1 cellular context compared by ENCODE assay signal in the genomic region with DNA sequence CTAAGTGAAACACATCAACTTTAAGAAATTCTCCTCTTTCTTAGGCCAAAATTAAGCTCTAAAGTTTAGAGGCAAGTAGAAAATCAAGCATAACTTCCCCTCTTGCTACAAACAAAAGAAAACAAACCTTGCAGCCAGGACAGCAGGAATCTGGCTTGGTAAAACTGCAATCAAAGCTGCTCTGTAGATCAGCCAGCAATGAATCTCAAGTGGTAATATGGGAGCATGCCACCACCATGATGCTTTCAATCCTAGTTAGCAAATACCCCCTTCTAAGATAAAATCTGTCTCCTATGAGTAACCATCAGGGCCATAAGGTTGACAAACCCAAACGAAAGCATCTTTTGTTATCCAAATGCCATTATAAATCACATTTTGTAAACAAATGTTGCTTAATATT.
TF ChIP-seq lines count a peak whose summit lies in the region.

No MANE protein-coding gene starts in this region.

TF ChIP-seq in GM23338, 12 proteins besides CTCF, POLR2A, EP300 and RAD21 (continued from another document):
- TF ChIP-seq, protein P1, sequence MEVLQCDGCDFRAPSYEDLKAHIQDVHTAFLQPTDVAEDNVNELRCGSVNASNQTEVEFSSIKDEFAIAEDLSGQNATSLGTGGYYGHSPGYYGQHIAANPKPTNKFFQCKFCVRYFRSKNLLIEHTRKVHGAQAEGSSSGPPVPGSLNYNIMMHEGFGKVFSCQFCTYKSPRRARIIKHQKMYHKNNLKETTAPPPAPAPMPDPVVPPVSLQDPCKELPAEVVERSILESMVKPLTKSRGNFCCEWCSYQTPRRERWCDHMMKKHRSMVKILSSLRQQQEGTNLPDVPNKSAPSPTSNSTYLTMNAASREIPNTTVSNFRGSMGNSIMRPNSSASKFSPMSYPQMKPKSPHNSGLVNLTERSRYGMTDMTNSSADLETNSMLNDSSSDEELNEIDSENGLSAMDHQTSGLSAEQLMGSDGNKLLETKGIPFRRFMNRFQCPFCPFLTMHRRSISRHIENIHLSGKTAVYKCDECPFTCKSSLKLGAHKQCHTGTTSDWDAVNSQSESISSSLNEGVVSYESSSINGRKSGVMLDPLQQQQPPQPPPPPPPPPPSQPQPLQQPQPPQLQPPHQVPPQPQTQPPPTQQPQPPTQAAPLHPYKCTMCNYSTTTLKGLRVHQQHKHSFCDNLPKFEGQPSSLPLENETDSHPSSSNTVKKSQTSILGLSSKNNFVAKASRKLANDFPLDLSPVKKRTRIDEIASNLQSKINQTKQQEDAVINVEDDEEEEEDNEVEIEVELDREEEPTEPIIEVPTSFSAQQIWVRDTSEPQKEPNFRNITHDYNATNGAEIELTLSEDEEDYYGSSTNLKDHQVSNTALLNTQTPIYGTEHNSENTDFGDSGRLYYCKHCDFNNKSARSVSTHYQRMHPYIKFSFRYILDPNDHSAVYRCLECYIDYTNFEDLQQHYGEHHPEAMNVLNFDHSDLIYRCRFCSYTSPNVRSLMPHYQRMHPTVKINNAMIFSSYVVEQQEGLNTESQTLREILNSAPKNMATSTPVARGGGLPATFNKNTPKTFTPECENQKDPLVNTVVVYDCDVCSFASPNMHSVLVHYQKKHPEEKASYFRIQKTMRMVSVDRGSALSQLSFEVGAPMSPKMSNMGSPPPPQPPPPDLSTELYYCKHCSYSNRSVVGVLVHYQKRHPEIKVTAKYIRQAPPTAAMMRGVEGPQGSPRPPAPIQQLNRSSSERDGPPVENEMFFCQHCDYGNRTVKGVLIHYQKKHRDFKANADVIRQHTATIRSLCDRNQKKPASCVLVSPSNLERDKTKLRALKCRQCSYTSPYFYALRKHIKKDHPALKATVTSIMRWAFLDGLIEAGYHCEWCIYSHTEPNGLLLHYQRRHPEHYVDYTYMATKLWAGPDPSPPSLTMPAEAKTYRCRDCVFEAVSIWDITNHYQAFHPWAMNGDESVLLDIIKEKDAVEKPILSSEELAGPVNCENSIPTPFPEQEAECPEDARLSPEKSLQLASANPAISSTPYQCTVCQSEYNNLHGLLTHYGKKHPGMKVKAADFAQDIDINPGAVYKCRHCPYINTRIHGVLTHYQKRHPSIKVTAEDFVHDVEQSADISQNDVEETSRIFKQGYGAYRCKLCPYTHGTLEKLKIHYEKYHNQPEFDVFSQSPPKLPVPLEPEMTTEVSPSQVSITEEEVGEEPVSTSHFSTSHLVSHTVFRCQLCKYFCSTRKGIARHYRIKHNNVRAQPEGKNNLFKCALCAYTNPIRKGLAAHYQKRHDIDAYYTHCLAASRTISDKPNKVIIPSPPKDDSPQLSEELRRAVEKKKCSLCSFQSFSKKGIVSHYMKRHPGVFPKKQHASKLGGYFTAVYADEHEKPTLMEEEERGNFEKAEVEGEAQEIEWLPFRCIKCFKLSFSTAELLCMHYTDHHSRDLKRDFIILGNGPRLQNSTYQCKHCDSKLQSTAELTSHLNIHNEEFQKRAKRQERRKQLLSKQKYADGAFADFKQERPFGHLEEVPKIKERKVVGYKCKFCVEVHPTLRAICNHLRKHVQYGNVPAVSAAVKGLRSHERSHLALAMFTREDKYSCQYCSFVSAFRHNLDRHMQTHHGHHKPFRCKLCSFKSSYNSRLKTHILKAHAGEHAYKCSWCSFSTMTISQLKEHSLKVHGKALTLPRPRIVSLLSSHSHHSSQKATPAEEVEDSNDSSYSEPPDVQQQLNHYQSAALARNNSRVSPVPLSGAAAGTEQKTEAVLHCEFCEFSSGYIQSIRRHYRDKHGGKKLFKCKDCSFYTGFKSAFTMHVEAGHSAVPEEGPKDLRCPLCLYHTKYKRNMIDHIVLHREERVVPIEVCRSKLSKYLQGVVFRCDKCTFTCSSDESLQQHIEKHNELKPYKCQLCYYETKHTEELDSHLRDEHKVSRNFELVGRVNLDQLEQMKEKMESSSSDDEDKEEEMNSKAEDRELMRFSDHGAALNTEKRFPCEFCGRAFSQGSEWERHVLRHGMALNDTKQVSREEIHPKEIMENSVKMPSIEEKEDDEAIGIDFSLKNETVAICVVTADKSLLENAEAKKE (CRISPR knock-in tag; IDR thresholded peaks at IDR 0.05), result no peak
